In genomic region chr11:78041843-78042455, GRCh38 we compare ENCODE assay signal across 20 cellular contexts. TPM values are rescaled to one million over a fixed set of nuclear protein-coding genes. Genes with fewer than 3 reads are reported as not detected.
DNase-seq lines count a peak whose midpoint lies in the region; ATAC-seq, FAIRE-seq and TF ChIP-seq lines count a peak whose summit lies in the region.
"Had no signal": no experiment of that assay in that cellular context is flagged by ENCODE, and none has a peak within 500 bp of the region (broad histone marks: within the 10 kb centered on the region; RNA-seq: fewer than 3 reads in every experiment).

No MANE protein-coding gene starts in this region.

- H3K4me1 ChIP-seq in K562 (replicated peaks in 1 of 2; ENCODE audit: control insufficient read depth in 2 of 2, insufficient read depth in 2 of 2, low read length in 2 of 2), result peaks cover 31 to 35% of the 10 kb centered on the region in 2 experiments
- H3K4me1 ChIP-seq in upper lobe of right lung, result peaks cover 26% of the 10 kb centered on the region

- 87% methylated on average over 14 of the region's 14 CpGs for WGBS in K562 (ENCODE audit: insufficient coverage, low coverage, missing lambda C conversion rate)

- H3K36me3 ChIP-seq in K562 (ENCODE audit: control insufficient read depth, insufficient read depth, low read length) (no peaks in the 10 kb centered on the region), upper lobe of right lung (no peaks in the 10 kb centered on the region)
- H3K36me3 ChIP-seq: HAP-1, Peyer's patch had no signal

- no peaks in the 10 kb centered on the region for H3K27me3 Mint-ChIP-seq in natural killer cell treated with Interleukin-12 subunit alpha and Interleukin-12 subunit beta and Interleukin-15 and Interleukin-18, amount 100 ng/mL, for 72 hours
- no peaks in the 10 kb centered on the region for H3K27me3 Mint-ChIP-seq in natural killer cell (ENCODE audit: low read depth in 2 of 2)
- peaks cover 3% of the 10 kb centered on the region for H3K27me3 Mint-ChIP-seq in nephron (ENCODE audit: low read depth)
- no peaks in the 10 kb centered on the region for H3K27me3 Mint-ChIP-seq in activated T-helper 2 cell treated with anti-CD3 and anti-CD28 coated beads, Interferon-gamma antibody, Interleukin-2, Interleukin-4, amounts not matched to agents 10 μg/mL and 5 μg/mL and 100 μg/mL, durations not matched to agents 14 hours and 24 hours and 36 hours (ENCODE audit: low read depth)

- H3K79me2 ChIP-seq in K562 (ENCODE audit: control insufficient read depth, insufficient read depth, low read length), result no peaks in the 10 kb centered on the region

- ATAC-seq in natural killer cell treated with Interleukin-12 subunit alpha and Interleukin-12 subunit beta and Interleukin-15 and Interleukin-18, amount 100 ng/mL, for 72 hours, result no peak
- ATAC-seq in natural killer cell, result no peak
- no peak for ATAC-seq in K562
- ATAC-seq in upper lobe of right lung, result no peak
- no peak for ATAC-seq in HG03039 (IDR thresholded peaks at IDR 0.05; ENCODE audit: unreplicated experiment)
- ATAC-seq: A549 had no signal

- H3K4me3 Mint-ChIP-seq in natural killer cell treated with Interleukin-12 subunit alpha and Interleukin-12 subunit beta and Interleukin-15 and Interleukin-18, amount 100 ng/mL, for 72 hours, result peak overlapping the region; percentile 14
- H3K4me3 Mint-ChIP-seq in natural killer cell, result no peak overlapping the region
- peak overlapping the region in 2 of 3 experiments; percentile 36 to 44 for H3K4me3 Mint-ChIP-seq in nephron
- H3K4me3 Mint-ChIP-seq in activated T-helper 2 cell treated with anti-CD3 and anti-CD28 coated beads, Interferon-gamma antibody, Interleukin-2, Interleukin-4, amounts not matched to agents 10 μg/mL and 5 μg/mL and 100 μg/mL, durations not matched to agents 14 hours and 24 hours and 36 hours (ENCODE audit: low read depth), result no peak overlapping the region

- no peak for DNase-seq in natural killer cell treated with Interleukin-12 subunit alpha and Interleukin-12 subunit beta and Interleukin-15 and Interleukin-18, amount 100 ng/mL, for 72 hours (ENCODE audit: low spot score)
- DNase-seq in natural killer cell, result no peak
- no peak for DNase-seq in K562 (ENCODE audit: extremely low read depth in 1 of 4, low spot score in 3 of 4)
- no peak for DNase-seq in activated T-helper 2 cell treated with anti-CD3 and anti-CD28 coated beads, Interferon-gamma antibody, Interleukin-2, Interleukin-4, amounts not matched to agents 10 μg/mL and 5 μg/mL and 100 μg/mL, durations not matched to agents 14 hours and 24 hours and 36 hours (ENCODE audit: low spot score)
- DNase-seq in stimulated activated CD4-positive, alpha-beta T cell treated with anti-CD3 and anti-CD28 coated beads, Interleukin-15, amount 100 ng/mL, for 24 hours, result no peak
- no peak for DNase-seq in upper lobe of right lung
- DNase-seq: KG1, NCI-H1092 treated with DMSO at 0.1 percent for 48 hours, NCI-H1694 treated with DMSO at 0.1 percent for 48 hours, NCI-H446, NCI-H748 treated with DMSO at 0.1 percent for 48 hours, Peyer's patch, SHP77 had no signal

- FAIRE-seq in K562 (lab: Jason Lieb, UNC), result no peak
- FAIRE-seq: A549 had no signal

- TF ChIP-seq EP300 in K562 (IDR thresholded peaks at IDR 0.05; ENCODE audit: low read length), result no peak

- H3K9ac ChIP-seq in K562 (ENCODE audit: insufficient read depth in 1 of 2, low read depth in 2 of 2, low read length in 2 of 2), result no peak overlapping the region

- peaks cover 20 to 22% of the 10 kb centered on the region in 2 donors for H3K4me1 Mint-ChIP-seq in natural killer cell treated with Interleukin-12 subunit alpha and Interleukin-12 subunit beta and Interleukin-15 and Interleukin-18, amount 100 ng/mL, for 72 hours (ENCODE audit: low read depth in 2 of 2)
- H3K4me1 Mint-ChIP-seq in natural killer cell (peaks cover 21% of the 10 kb centered on the region in 2 donors), nephron (peaks cover 60% of the 10 kb centered on the region)
- peaks cover 17% of the 10 kb centered on the region for H3K4me1 Mint-ChIP-seq in activated T-helper 2 cell treated with anti-CD3 and anti-CD28 coated beads, Interferon-gamma antibody, Interleukin-2, Interleukin-4, amounts not matched to agents 10 μg/mL and 5 μg/mL and 100 μg/mL, durations not matched to agents 14 hours and 24 hours and 36 hours (ENCODE audit: low read depth)

- H4K20me1 ChIP-seq in K562 (replicated peaks; ENCODE audit: control insufficient read depth, insufficient read depth, low read length), result no peaks in the 10 kb centered on the region

- no peak overlapping the region for H3K4me3 ChIP-seq in K562
- H3K4me3 ChIP-seq in upper lobe of right lung, result no peak overlapping the region
- H3K4me3 ChIP-seq: A549, HAP-1, Peyer's patch had no signal

- no peak for TF ChIP-seq RAD21 in K562 (CRISPR knock-in tag; conservative IDR thresholded peaks at IDR 0.05 in 1 of 2, IDR thresholded peaks at IDR 0.05 in 1 of 2)

- no peaks in the 10 kb centered on the region for H3K9me3 Mint-ChIP-seq in natural killer cell treated with Interleukin-12 subunit alpha and Interleukin-12 subunit beta and Interleukin-15 and Interleukin-18, amount 100 ng/mL, for 72 hours
- H3K9me3 Mint-ChIP-seq in natural killer cell, result no peaks in the 10 kb centered on the region
- H3K9me3 Mint-ChIP-seq in nephron, result no peaks in the 10 kb centered on the region
- H3K9me3 Mint-ChIP-seq in activated T-helper 2 cell treated with anti-CD3 and anti-CD28 coated beads, Interferon-gamma antibody, Interleukin-2, Interleukin-4, amounts not matched to agents 10 μg/mL and 5 μg/mL and 100 μg/mL, durations not matched to agents 14 hours and 24 hours and 36 hours, result no peaks in the 10 kb centered on the region

- no TSS peak for BruUV-seq in K562 (replicated peaks; lab: Mats Ljungman, UMichigan)

- H3K4me2 ChIP-seq in K562 (ENCODE audit: insufficient read depth, low read length), result peak overlapping the region; percentile 71

- TF ChIP-seq POLR2A in K562 (conservative IDR thresholded peaks at IDR 0.05), result no peak

- POLR2A ChIA-PET in K562 (lab: Yijun Ruan, JAX), result interaction anchor here (0.8 to 1.2 kb wide), 4 partner anchors 9 to 397 kb away, joined by 3 to 5 read pairs (median 4); partner anchors contain the start of gene KCTD21

- peak overlapping the region in 1 of 2 donors; percentile 54 for H3K27ac Mint-ChIP-seq in natural killer cell treated with Interleukin-12 subunit alpha and Interleukin-12 subunit beta and Interleukin-15 and Interleukin-18, amount 100 ng/mL, for 72 hours
- H3K27ac Mint-ChIP-seq in natural killer cell (no peak overlapping the region), nephron (peak overlapping the region; percentile 28 to 88 (median 81))
- no peak overlapping the region for H3K27ac Mint-ChIP-seq in activated T-helper 2 cell treated with anti-CD3 and anti-CD28 coated beads, Interferon-gamma antibody, Interleukin-2, Interleukin-4, amounts not matched to agents 10 μg/mL and 5 μg/mL and 100 μg/mL, durations not matched to agents 14 hours and 24 hours and 36 hours

- H3K9me1 ChIP-seq in K562 (ENCODE audit: control insufficient read depth, insufficient read depth, low read length), result no peaks in the 10 kb centered on the region

- no peaks in the 10 kb centered on the region for H3K36me3 Mint-ChIP-seq in natural killer cell treated with Interleukin-12 subunit alpha and Interleukin-12 subunit beta and Interleukin-15 and Interleukin-18, amount 100 ng/mL, for 72 hours
- no peaks in the 10 kb centered on the region for H3K36me3 Mint-ChIP-seq in natural killer cell
- no peaks in the 10 kb centered on the region for H3K36me3 Mint-ChIP-seq in nephron (ENCODE audit: low read depth)
- H3K36me3 Mint-ChIP-seq in activated T-helper 2 cell treated with anti-CD3 and anti-CD28 coated beads, Interferon-gamma antibody, Interleukin-2, Interleukin-4, amounts not matched to agents 10 μg/mL and 5 μg/mL and 100 μg/mL, durations not matched to agents 14 hours and 24 hours and 36 hours (ENCODE audit: low read depth), result no peaks in the 10 kb centered on the region

- in situ Hi-C loops in K562 (cut with MboI), result no loop called here

- CTCF ChIA-PET in K562 (lab: Yijun Ruan, JAX; ENCODE audit: low intra/inter-chr PET ratio), result no interaction called here

- H3K9me3 ChIP-seq in K562 (replicated peaks; ENCODE audit: control insufficient read depth, insufficient read depth, low read depth, low read length), result no peaks in the 10 kb centered on the region
- H3K9me3 ChIP-seq in upper lobe of right lung, result no peaks in the 10 kb centered on the region
- H3K9me3 ChIP-seq: A549, HAP-1, Peyer's patch had no signal

- intact Hi-C loops in natural killer cell (cut with micrococcal nuclease) (no loop called here), K562 (cut with micrococcal nuclease) (loop anchor here (10.0 kb wide), 1 partner anchor 387 kb away; no protein-coding TSS in a partner anchor), upper lobe of right lung (cut with DNase I) (no loop called here)
- intact Hi-C loops in activated T-helper 2 cell treated with anti-CD3 and anti-CD28 coated beads, Interferon-gamma antibody, Interleukin-2, Interleukin-4, amounts not matched to agents 10 μg/mL and 5 μg/mL and 100 μg/mL, durations not matched to agents 14 hours and 24 hours and 36 hours (cut with micrococcal nuclease), result no loop called here

- no peak for TF ChIP-seq CTCF in natural killer cell (IDR thresholded peaks at IDR 0.05)
- TF ChIP-seq CTCF in K562 (IDR thresholded peaks at IDR 0.05 in 2 of 3, conservative IDR thresholded peaks at IDR 0.05 in 1 of 3; ENCODE audit: insufficient read depth in 2 of 3, low read depth in 1 of 3, low read length in 3 of 3), result no peak
- no peak for TF ChIP-seq CTCF in nephron (IDR thresholded peaks at IDR 0.05; ENCODE audit: unreplicated experiment in 3 of 3)
- TF ChIP-seq CTCF in upper lobe of right lung (IDR thresholded peaks at IDR 0.05), result no peak

- H2AFZ ChIP-seq in K562 (ENCODE audit: low read depth, low read length), result peak overlapping the region; percentile 95

- H3K27ac ChIP-seq in K562 (ENCODE audit: extremely low read depth, low read depth, low read length) (peak overlapping the region; percentile 25; the same call in 1 of the 3 replicates), upper lobe of right lung (no peak overlapping the region)
- H3K27ac ChIP-seq: C4-2B, HL-60, Peyer's patch had no signal

- H3K27me3 ChIP-seq in K562 (ENCODE audit: control insufficient read depth in 2 of 2, insufficient read depth in 2 of 2, low read length in 2 of 2), result no peaks in the 10 kb centered on the region; a peak in 1 of 5 replicates
- no peaks in the 10 kb centered on the region for H3K27me3 ChIP-seq in upper lobe of right lung
- H3K27me3 ChIP-seq: Peyer's patch had no signal

RNA-seq across cellular contexts. Expression of gene KCTD14, which starts 18.9 kb away (rescaled TPM):
- under 1 TPM; 0.29 to 0.45 TPM for total RNA-seq in natural killer cell treated with Interleukin-12 subunit alpha and Interleukin-12 subunit beta and Interleukin-15 and Interleukin-18, amount 100 ng/mL, for 72 hours
- under 1 TPM in 2 of 3 donors, not detected in 1; 0.28 to 0.32 TPM for total RNA-seq in natural killer cell
- 0.40 and 0.51 TPM in 2 replicates for total RNA-seq in K562 (2011; cell fraction: chromatin; rRNA removed; ENCODE audit: low replicate concordance)
- 0.39 TPM in 1 of 2 replicates, not detected in the other for total RNA-seq in K562 (2011; cell fraction: nucleolus; rRNA removed)
- 0.29 TPM in 1 of 2 replicates, not detected in the other for total RNA-seq in K562 (2011; cell fraction: nucleoplasm; rRNA removed)
- 0.08 TPM in 1 of 2 replicates, not detected in the other for total RNA-seq in K562 (2014; rRNA removed)
- total RNA-seq in K562 (2014; rRNA removed; fragmentation: Illumina TruSeq; extraction: Trizol), result 0.11 TPM in 1 of 2 replicates, not detected in the other
- 0.14 and 0.15 TPM in 2 replicates for total RNA-seq in K562 (2015; rRNA removed; fragmentation: Illumina TruSeq; extraction: Trizol)
- 0.09 and 0.29 TPM in 2 replicates for total RNA-seq in K562 (2021)
- 0.11 and 0.20 TPM in 2 replicates for polyA plus RNA-seq in K562 (2011; rRNA removed)
- polyA plus RNA-seq in K562 (2011; cell fraction: cytosol; rRNA removed), result 0.10 TPM in 1 of 2 replicates, not detected in the other
- polyA plus RNA-seq in K562 (2011; cell fraction: nucleus; rRNA removed), result 0.07 and 0.21 TPM in 2 replicates
- 0.14 and 0.32 TPM in 2 replicates for polyA plus RNA-seq in K562 (2012)
- polyA plus RNA-seq in K562 (2014; fragmentation: Illumina TruSeq; extraction: Trizol), result 0.14 and 0.30 TPM in 2 replicates
- polyA plus RNA-seq in K562 (2014; fragmentation: Nextera tagmentation; extraction: Ambion mirVana), result under 1 TPM in 1 of 2 experiments, not detected in 1; 0.29 TPM
- 0.04 TPM in 1 of 2 replicates, not detected in the other for polyA plus RNA-seq in K562 (2014; rRNA removed)
- polyA minus RNA-seq in K562 (2011; rRNA and poly(A)+ RNA removed), result 0.18 TPM in 1 of 2 replicates, not detected in the other
- polyA minus RNA-seq in K562 (2011; cell fraction: cytosol; rRNA and poly(A)+ RNA removed), result not detected in 2 replicates
- polyA minus RNA-seq in K562 (2011; cell fraction: nucleus; rRNA and poly(A)+ RNA removed), result not detected in 2 replicates
- 0.23 and 0.34 TPM in 2 replicates for total RNA-seq in activated T-helper 2 cell treated with anti-CD3 and anti-CD28 coated beads, Interferon-gamma antibody, Interleukin-2, Interleukin-4, amounts not matched to agents 10 μg/mL and 5 μg/mL and 100 μg/mL, durations not matched to agents 14 hours and 24 hours and 36 hours
- total RNA-seq in upper lobe of right lung, result 13.6 TPM

RNA-seq across cellular contexts. Expression of gene THRSP, which starts 21.7 kb away (rescaled TPM):
- not detected for total RNA-seq in natural killer cell treated with Interleukin-12 subunit alpha and Interleukin-12 subunit beta and Interleukin-15 and Interleukin-18, amount 100 ng/mL, for 72 hours
- total RNA-seq in natural killer cell (not detected), K562 (2014; rRNA removed) (0.24 and 0.36 TPM in 2 replicates), K562 (2014; rRNA removed; fragmentation: Illumina TruSeq; extraction: Trizol) (not detected in 2 replicates), K562 (2015; rRNA removed; fragmentation: Illumina TruSeq; extraction: Trizol) (not detected in 2 replicates), K562 (2021) (0.16 and 0.31 TPM in 2 replicates), upper lobe of right lung (not detected)
- 2.3 and 2.8 TPM in 2 replicates for total RNA-seq in K562 (2011; cell fraction: chromatin; rRNA removed; ENCODE audit: low replicate concordance)
- total RNA-seq in K562 (2011; cell fraction: nucleolus; rRNA removed), result 2.2 and 2.5 TPM in 2 replicates
- 1.8 and 2.3 TPM in 2 replicates for total RNA-seq in K562 (2011; cell fraction: nucleoplasm; rRNA removed)
- polyA plus RNA-seq in K562 (2011; rRNA removed) (0.29 and 0.43 TPM in 2 replicates), K562 (2014; fragmentation: Illumina TruSeq; extraction: Trizol) (0.28 TPM in 2 replicates), K562 (2014; fragmentation: Nextera tagmentation; extraction: Ambion mirVana) (under 1 TPM; 0.23 to 0.34 TPM), K562 (2014; rRNA removed) (0.09 and 0.56 TPM in 2 replicates)
- polyA plus RNA-seq in K562 (2011; cell fraction: cytosol; rRNA removed), result 0.15 and 0.18 TPM in 2 replicates
- polyA plus RNA-seq in K562 (2011; cell fraction: nucleus; rRNA removed), result 1.0 and 1.1 TPM in 2 replicates
- 0.13 and 1.6 TPM in 2 replicates for polyA plus RNA-seq in K562 (2012)
- polyA minus RNA-seq in K562 (2011; rRNA and poly(A)+ RNA removed), result 0.74 TPM in 1 of 2 replicates, not detected in the other
- not detected in 2 replicates for polyA minus RNA-seq in K562 (2011; cell fraction: cytosol; rRNA and poly(A)+ RNA removed)
- 0.54 TPM in 1 of 2 replicates, not detected in the other for polyA minus RNA-seq in K562 (2011; cell fraction: nucleus; rRNA and poly(A)+ RNA removed)
- total RNA-seq in activated T-helper 2 cell treated with anti-CD3 and anti-CD28 coated beads, Interferon-gamma antibody, Interleukin-2, Interleukin-4, amounts not matched to agents 10 μg/mL and 5 μg/mL and 100 μg/mL, durations not matched to agents 14 hours and 24 hours and 36 hours, result not detected in 2 replicates
- total RNA-seq: MCF 10A had no signal
- polyA plus RNA-seq: A549 had no signal

RNA-seq across cellular contexts. Expression of gene NDUFC2, which starts 37.7 kb away (rescaled TPM):
- total RNA-seq in natural killer cell treated with Interleukin-12 subunit alpha and Interleukin-12 subunit beta and Interleukin-15 and Interleukin-18, amount 100 ng/mL, for 72 hours, result 100 to 1,000 TPM; 174 to 187 TPM
- total RNA-seq in natural killer cell, result 10 to 100 TPM; 51.8 to 75.4 (median 60.2) TPM
- 48.5 and 69.6 TPM in 2 replicates for total RNA-seq in K562 (2011; cell fraction: chromatin; rRNA removed; ENCODE audit: low replicate concordance)
- total RNA-seq in K562 (2011; cell fraction: nucleolus; rRNA removed), result 160 and 217 TPM in 2 replicates
- 103 and 113 TPM in 2 replicates for total RNA-seq in K562 (2011; cell fraction: nucleoplasm; rRNA removed)
- 269 and 325 TPM in 2 replicates for total RNA-seq in K562 (2014; rRNA removed)
- 156 and 168 TPM in 2 replicates for total RNA-seq in K562 (2014; rRNA removed; fragmentation: Illumina TruSeq; extraction: Trizol)
- 504 and 554 TPM in 2 replicates for total RNA-seq in K562 (2015; rRNA removed; fragmentation: Illumina TruSeq; extraction: Trizol)
- total RNA-seq in K562 (2021), result 442 and 486 TPM in 2 replicates
- 229 and 257 TPM in 2 replicates for polyA plus RNA-seq in K562 (2011; rRNA removed)
- polyA plus RNA-seq in K562 (2011; cell fraction: cytosol; rRNA removed), result 517 and 937 TPM in 2 replicates
- 85.7 and 88.0 TPM in 2 replicates for polyA plus RNA-seq in K562 (2011; cell fraction: nucleus; rRNA removed)
- 593 and 1,047 TPM in 2 replicates for polyA plus RNA-seq in K562 (2012)
- polyA plus RNA-seq in K562 (2014; fragmentation: Illumina TruSeq; extraction: Trizol), result 355 and 561 TPM in 2 replicates
- polyA plus RNA-seq in K562 (2014; fragmentation: Nextera tagmentation; extraction: Ambion mirVana), result 1,000 to 10,000 TPM in 1 of 2 experiments, 100 to 1,000 TPM in 1; 987 to 1,119 TPM
- 473 and 511 TPM in 2 replicates for polyA plus RNA-seq in K562 (2014; rRNA removed)
- 20.7 and 29.0 TPM in 2 replicates for polyA minus RNA-seq in K562 (2011; rRNA and poly(A)+ RNA removed)
- 93.0 and 102 TPM in 2 replicates for polyA minus RNA-seq in K562 (2011; cell fraction: cytosol; rRNA and poly(A)+ RNA removed)
- 37.6 and 79.6 TPM in 2 replicates for polyA minus RNA-seq in K562 (2011; cell fraction: nucleus; rRNA and poly(A)+ RNA removed)
- 208 and 215 TPM in 2 replicates for total RNA-seq in activated T-helper 2 cell treated with anti-CD3 and anti-CD28 coated beads, Interferon-gamma antibody, Interleukin-2, Interleukin-4, amounts not matched to agents 10 μg/mL and 5 μg/mL and 100 μg/mL, durations not matched to agents 14 hours and 24 hours and 36 hours
- 140 TPM for total RNA-seq in upper lobe of right lung

RNA-seq across cellular contexts. Expression of gene INTS4, which starts 47.5 kb away (rescaled TPM):
- total RNA-seq in natural killer cell treated with Interleukin-12 subunit alpha and Interleukin-12 subunit beta and Interleukin-15 and Interleukin-18, amount 100 ng/mL, for 72 hours, result 10 to 100 TPM; 67.2 to 85.1 TPM
- total RNA-seq in natural killer cell, result 10 to 100 TPM; 65.2 to 97.8 (median 67.5) TPM
- total RNA-seq in K562 (2011; cell fraction: chromatin; rRNA removed; ENCODE audit: low replicate concordance), result 159 and 242 TPM in 2 replicates
- total RNA-seq in K562 (2011; cell fraction: nucleolus; rRNA removed), result 85.3 and 92.9 TPM in 2 replicates
- total RNA-seq in K562 (2011; cell fraction: nucleoplasm; rRNA removed), result 108 and 134 TPM in 2 replicates
- total RNA-seq in K562 (2014; rRNA removed), result 28.4 and 35.8 TPM in 2 replicates
- 50.8 and 53.4 TPM in 2 replicates for total RNA-seq in K562 (2014; rRNA removed; fragmentation: Illumina TruSeq; extraction: Trizol)
- 38.5 and 42.6 TPM in 2 replicates for total RNA-seq in K562 (2015; rRNA removed; fragmentation: Illumina TruSeq; extraction: Trizol)
- 48.3 and 49.9 TPM in 2 replicates for total RNA-seq in K562 (2021)
- 48.0 and 48.1 TPM in 2 replicates for polyA plus RNA-seq in K562 (2011; rRNA removed)
- polyA plus RNA-seq in K562 (2011; cell fraction: cytosol; rRNA removed), result 42.6 and 44.6 TPM in 2 replicates
- 138 and 151 TPM in 2 replicates for polyA plus RNA-seq in K562 (2011; cell fraction: nucleus; rRNA removed)
- polyA plus RNA-seq in K562 (2012), result 34.4 and 51.3 TPM in 2 replicates
- 35.0 and 41.7 TPM in 2 replicates for polyA plus RNA-seq in K562 (2014; fragmentation: Illumina TruSeq; extraction: Trizol)
- 10 to 100 TPM; 31.1 to 44.5 TPM for polyA plus RNA-seq in K562 (2014; fragmentation: Nextera tagmentation; extraction: Ambion mirVana)
- polyA plus RNA-seq in K562 (2014; rRNA removed), result 44.6 and 45.0 TPM in 2 replicates
- polyA minus RNA-seq in K562 (2011; rRNA and poly(A)+ RNA removed), result 77.0 and 79.3 TPM in 2 replicates
- 22.6 and 34.1 TPM in 2 replicates for polyA minus RNA-seq in K562 (2011; cell fraction: cytosol; rRNA and poly(A)+ RNA removed)
- 72.7 and 114 TPM in 2 replicates for polyA minus RNA-seq in K562 (2011; cell fraction: nucleus; rRNA and poly(A)+ RNA removed)
- total RNA-seq in activated T-helper 2 cell treated with anti-CD3 and anti-CD28 coated beads, Interferon-gamma antibody, Interleukin-2, Interleukin-4, amounts not matched to agents 10 μg/mL and 5 μg/mL and 100 μg/mL, durations not matched to agents 14 hours and 24 hours and 36 hours, result 62.7 and 66.8 TPM in 2 replicates
- total RNA-seq in upper lobe of right lung, result 35.9 TPM

Comparison
In these comparisons a context has a peak if more than half of its experiments do, and no peak if none do; other contexts are left out.
1. H3K4me3 Mint-ChIP-seq: peak in natural killer cell treated with Interleukin-12 subunit alpha and Interleukin-12 subunit beta and Interleukin-15 and Interleukin-18, amount 100 ng/mL, for 72 hours (single experiment) and nephron (2 of 3); none in natural killer cell (single experiment) and activated T-helper 2 cell treated with anti-CD3 and anti-CD28 coated beads, Interferon-gamma antibody, Interleukin-2, Interleukin-4, amounts not matched to agents 10 μg/mL and 5 μg/mL and 100 μg/mL, durations not matched to agents 14 hours and 24 hours and 36 hours (single experiment).
2. H3K27ac Mint-ChIP-seq: peak in nephron (3 of 3); none in natural killer cell (0 of 2) and activated T-helper 2 cell treated with anti-CD3 and anti-CD28 coated beads, Interferon-gamma antibody, Interleukin-2, Interleukin-4, amounts not matched to agents 10 μg/mL and 5 μg/mL and 100 μg/mL, durations not matched to agents 14 hours and 24 hours and 36 hours (single experiment).